In genomic region chr2:220057922-220058321, GRCh38 we compare ENCODE assay signal across 1 cellular context.
TF ChIP-seq lines count a peak whose summit lies in the region.

No MANE protein-coding gene starts in this region.

TF ChIP-seq in GM23338, 12 proteins besides CTCF, POLR2A, EP300 and RAD21 (continued from another document):
- TF ChIP-seq ZNF331 (CRISPR knock-in tag; IDR thresholded peaks at IDR 0.05; ENCODE audit: low read depth): no peak
- no peak for TF ChIP-seq CREB1 (CRISPR knock-in tag; IDR thresholded peaks at IDR 0.05; ENCODE audit: low read depth)
- TF ChIP-seq POLR2AphosphoS5 (IDR thresholded peaks at IDR 0.05; ENCODE audit: low read depth): no peak
TF ChIP-seq in GM23338: peak in this region for 0.
